ENCODE assay signal across 1 cellular context in genomic region chr20:62132421-62132820, GRCh38.
TF ChIP-seq lines count a peak whose summit lies in the region.

No MANE protein-coding gene starts in this region.

TF ChIP-seq in HepG2, 621 proteins besides CTCF, POLR2A, EP300 and RAD21:
- TF ChIP-seq MAFG (CRISPR knock-in tag; IDR thresholded peaks at IDR 0.05) (no peak), SOX13 (IDR thresholded peaks at IDR 0.05) (no peak), SOX13 (CRISPR knock-in tag; conservative IDR thresholded peaks at IDR 0.05 in 1 of 2, IDR thresholded peaks at IDR 0.05 in 1 of 2) (no peak), NFRKB (IDR thresholded peaks at IDR 0.05) (no peak), TEAD2 (CRISPR knock-in tag; IDR thresholded peaks at IDR 0.05) (no peak), PLSCR1 (CRISPR knock-in tag; IDR thresholded peaks at IDR 0.05; ENCODE audit: borderline replicate concordance) (no peak), JUN (CRISPR knock-in tag; IDR thresholded peaks at IDR 0.05) (no peak), ZNF670 (CRISPR knock-in tag; IDR thresholded peaks at IDR 0.05; ENCODE audit: borderline replicate concordance) (no peak), ZNF441 (CRISPR knock-in tag; IDR thresholded peaks at IDR 0.05; ENCODE audit: borderline replicate concordance) (no peak), ZNF572 (CRISPR knock-in tag; IDR thresholded peaks at IDR 0.05) (0 out of 2 replicates have a peak, but pooled peaks have one; percentile 32), ZNF570 (CRISPR knock-in tag; IDR thresholded peaks at IDR 0.05; ENCODE audit: borderline replicate concordance) (no peak), ZNF589 (CRISPR knock-in tag; conservative IDR thresholded peaks at IDR 0.05) (0 out of 2 replicates have a peak, but pooled peaks have one; percentile 8), ZGPAT (CRISPR knock-in tag; IDR thresholded peaks at IDR 0.05) (no peak), SMAD3 (CRISPR knock-in tag; IDR thresholded peaks at IDR 0.05) (no peak), RBAK (CRISPR knock-in tag; IDR thresholded peaks at IDR 0.05) (no peak)
- TF ChIP-seq, protein P1, sequence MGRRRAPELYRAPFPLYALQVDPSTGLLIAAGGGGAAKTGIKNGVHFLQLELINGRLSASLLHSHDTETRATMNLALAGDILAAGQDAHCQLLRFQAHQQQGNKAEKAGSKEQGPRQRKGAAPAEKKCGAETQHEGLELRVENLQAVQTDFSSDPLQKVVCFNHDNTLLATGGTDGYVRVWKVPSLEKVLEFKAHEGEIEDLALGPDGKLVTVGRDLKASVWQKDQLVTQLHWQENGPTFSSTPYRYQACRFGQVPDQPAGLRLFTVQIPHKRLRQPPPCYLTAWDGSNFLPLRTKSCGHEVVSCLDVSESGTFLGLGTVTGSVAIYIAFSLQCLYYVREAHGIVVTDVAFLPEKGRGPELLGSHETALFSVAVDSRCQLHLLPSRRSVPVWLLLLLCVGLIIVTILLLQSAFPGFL (CRISPR knock-in tag; IDR thresholded peaks at IDR 0.05): no peak
- TF ChIP-seq, protein P2, sequence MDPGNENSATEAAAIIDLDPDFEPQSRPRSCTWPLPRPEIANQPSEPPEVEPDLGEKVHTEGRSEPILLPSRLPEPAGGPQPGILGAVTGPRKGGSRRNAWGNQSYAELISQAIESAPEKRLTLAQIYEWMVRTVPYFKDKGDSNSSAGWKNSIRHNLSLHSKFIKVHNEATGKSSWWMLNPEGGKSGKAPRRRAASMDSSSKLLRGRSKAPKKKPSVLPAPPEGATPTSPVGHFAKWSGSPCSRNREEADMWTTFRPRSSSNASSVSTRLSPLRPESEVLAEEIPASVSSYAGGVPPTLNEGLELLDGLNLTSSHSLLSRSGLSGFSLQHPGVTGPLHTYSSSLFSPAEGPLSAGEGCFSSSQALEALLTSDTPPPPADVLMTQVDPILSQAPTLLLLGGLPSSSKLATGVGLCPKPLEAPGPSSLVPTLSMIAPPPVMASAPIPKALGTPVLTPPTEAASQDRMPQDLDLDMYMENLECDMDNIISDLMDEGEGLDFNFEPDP (CRISPR knock-in tag; conservative IDR thresholded peaks at IDR 0.05): no peak
- TF ChIP-seq, protein P3, sequence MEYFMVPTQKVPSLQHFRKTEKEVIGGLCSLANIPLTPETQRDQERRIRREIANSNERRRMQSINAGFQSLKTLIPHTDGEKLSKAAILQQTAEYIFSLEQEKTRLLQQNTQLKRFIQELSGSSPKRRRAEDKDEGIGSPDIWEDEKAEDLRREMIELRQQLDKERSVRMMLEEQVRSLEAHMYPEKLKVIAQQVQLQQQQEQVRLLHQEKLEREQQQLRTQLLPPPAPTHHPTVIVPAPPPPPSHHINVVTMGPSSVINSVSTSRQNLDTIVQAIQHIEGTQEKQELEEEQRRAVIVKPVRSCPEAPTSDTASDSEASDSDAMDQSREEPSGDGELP (IDR thresholded peaks at IDR 0.05; ENCODE audit: borderline replicate concordance, low read depth): no peak
